In genomic region chr16:49280022-49280741, GRCh38 we compare ENCODE assay signal across 1 cellular context.
TF ChIP-seq lines count a peak whose summit lies in the region.

No MANE protein-coding gene starts in this region.

TF ChIP-seq in SK-N-SH, 30 proteins besides CTCF, POLR2A, EP300 and RAD21 (continued from another document):
- peak; percentile 88 for TF ChIP-seq REST (IDR thresholded peaks at IDR 0.05; ENCODE audit: low read depth, low read length)
- TF ChIP-seq, protein P1, sequence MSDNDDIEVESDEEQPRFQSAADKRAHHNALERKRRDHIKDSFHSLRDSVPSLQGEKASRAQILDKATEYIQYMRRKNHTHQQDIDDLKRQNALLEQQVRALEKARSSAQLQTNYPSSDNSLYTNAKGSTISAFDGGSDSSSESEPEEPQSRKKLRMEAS (IDR thresholded peaks at IDR 0.05; ENCODE audit: low read depth) = no peak
